ENCODE assay signal across 10 cellular contexts in genomic region chr1:44803062-44803311, GRCh38. TPM values are rescaled to one million over a fixed set of nuclear protein-coding genes. Genes with fewer than 3 reads are reported as not detected.
A peak's percentile ranks its signal among the peaks of the same experiment; 100 is the strongest.
DNase-seq lines count a peak whose midpoint lies in the region; TF ChIP-seq lines count a peak whose summit lies in the region.
"Had no signal": no experiment of that assay in that cellular context is flagged by ENCODE, and none has a peak within 500 bp of the region (broad histone marks: within the 10 kb centered on the region; RNA-seq: fewer than 3 reads in every experiment).

No MANE protein-coding gene starts in this region.

- H3K27ac Mint-ChIP-seq in Caco-2 (ENCODE audit: unreplicated experiment), result peak overlapping the region; percentile 26

- no TSS peak for BruUV-seq in Caco-2 (replicated peaks; lab: Mats Ljungman, UMichigan)

- peak overlapping the region; percentile 93 for H3K9ac ChIP-seq in skeletal muscle satellite cell (ENCODE audit: low read depth, low read length)

- H3K9me3 Mint-ChIP-seq in Caco-2 (ENCODE audit: unreplicated experiment), result no peaks in the 10 kb centered on the region

- peaks cover 26% of the 10 kb centered on the region for H3K36me3 Mint-ChIP-seq in Caco-2 (ENCODE audit: insufficient read depth, unreplicated experiment)

- peak overlapping the region; percentile 48 to 96 (median 80) for H3K27ac ChIP-seq in esophagus muscularis mucosa (replicated peaks in 1 of 4)
- H3K27ac ChIP-seq: prostate gland had no signal

- no peak for TF ChIP-seq POLR2A in esophagus muscularis mucosa (IDR thresholded peaks at IDR 0.05; ENCODE audit: low read depth)

- no peak overlapping the region for H3K4me3 Mint-ChIP-seq in Caco-2 (ENCODE audit: unreplicated experiment)

- no peak for DNase-seq in Caco-2
- DNase-seq in esophagus muscularis mucosa (ENCODE audit: extremely low spot score), result no peak
- no peak for DNase-seq in effector CD8-positive, alpha-beta T cell (lab: John Stamatoyannopoulos, UW)
- DNase-seq in glomerular visceral epithelial cell (ENCODE audit: extremely low spot score), result no peak
- no peak for DNase-seq in NOMO-1 treated with DMSO at 0.1 percent for 48 hours (lab: John Stamatoyannopoulos, UW; ENCODE audit: unreplicated experiment)
- DNase-seq: NCI-H345; stimulated activated CD8-positive, alpha-beta memory T cell treated with anti-CD3 and anti-CD28 coated beads, Interleukin-4, amount 100 ng/mL, for 48 hours had no signal

- no peaks in the 10 kb centered on the region for H3K9me3 ChIP-seq in Caco-2
- H3K9me3 ChIP-seq in esophagus muscularis mucosa, result no peaks in the 10 kb centered on the region
- H3K9me3 ChIP-seq in skeletal muscle satellite cell (replicated peaks; ENCODE audit: low read length), result no peaks in the 10 kb centered on the region
- H3K9me3 ChIP-seq: prostate gland had no signal

- CTCF ChIA-PET in Caco-2 (lab: Charles Lee), result no interaction called here

- no peaks in the 10 kb centered on the region for H3K27me3 Mint-ChIP-seq in Caco-2 (ENCODE audit: insufficient read depth, unreplicated experiment)

- H3K27me3 ChIP-seq in Caco-2 (replicated peaks; ENCODE audit: control insufficient read depth, insufficient read depth, low read length) (no peaks in the 10 kb centered on the region), esophagus muscularis mucosa (no peaks in the 10 kb centered on the region), skeletal muscle satellite cell (ENCODE audit: control insufficient read depth, insufficient read depth, low read length) (no peaks in the 10 kb centered on the region)

- intact Hi-C loops in Caco-2 (cut with micrococcal nuclease; ENCODE audit: unreplicated experiment) (no loop called here), esophagus muscularis mucosa (cut with DNase I) (no loop called here)

- H3K4me3 ChIP-seq in Caco-2 (ENCODE audit: low read depth, low read length) (no peak overlapping the region), WI38 (ENCODE audit: low read depth, low read length) (peak overlapping the region; percentile 9; the same call in 1 of the 2 replicates), esophagus muscularis mucosa (peak overlapping the region in 1 of 4 donors; percentile 92), skeletal muscle satellite cell (ENCODE audit: low read length) (peak overlapping the region; percentile 85)
- H3K4me3 ChIP-seq: prostate gland had no signal

- peak overlapping the region; percentile 97 for H3K4me2 ChIP-seq in skeletal muscle satellite cell (ENCODE audit: low read length)

- no peak for TF ChIP-seq EP300 in esophagus muscularis mucosa (IDR thresholded peaks at IDR 0.05)

- POLR2A ChIA-PET in Caco-2 (lab: Charles Lee), result no interaction called here

- TF ChIP-seq CTCF in Caco-2 (IDR thresholded peaks at IDR 0.05; ENCODE audit: insufficient read depth in 1 of 2, low read depth in 1 of 2, low read length in 1 of 2, severe bottlenecking in 1 of 2, unreplicated experiment in 1 of 2) (no peak), WI38 (IDR thresholded peaks at IDR 0.05; ENCODE audit: low read depth, low read length) (no peak), esophagus muscularis mucosa (IDR thresholded peaks at IDR 0.05) (no peak)

- H3K4me1 ChIP-seq in Caco-2 (peaks cover 22% of the 10 kb centered on the region), esophagus muscularis mucosa (peaks cover 58 to 86% (median 74%) of the 10 kb centered on the region in 4 donors), skeletal muscle satellite cell (ENCODE audit: control insufficient read depth, insufficient read depth, low read length) (peaks cover 57% of the 10 kb centered on the region)

- WGBS in esophagus muscularis mucosa, result 92% methylated on average over 9 of the region's 9 CpGs

- no peaks in the 10 kb centered on the region for H3K36me3 ChIP-seq in Caco-2 (ENCODE audit: control insufficient read depth, insufficient read depth, low read length)
- H3K36me3 ChIP-seq in esophagus muscularis mucosa, result peaks cover 9 to 47% (median 41%) of the 10 kb centered on the region in 4 donors
- H3K36me3 ChIP-seq in skeletal muscle satellite cell (ENCODE audit: insufficient read depth, low read length), result peaks cover 49% of the 10 kb centered on the region
- H3K36me3 ChIP-seq: prostate gland had no signal

- H3K4me1 Mint-ChIP-seq in Caco-2 (ENCODE audit: low read depth, unreplicated experiment), result peaks cover 18% of the 10 kb centered on the region

RNA-seq across cellular contexts. Expression of gene PLK3, which starts 2.8 kb away (rescaled TPM):
- total RNA-seq in Caco-2 (2022) (3.2 and 5.2 TPM in 2 replicates), esophagus muscularis mucosa (10 to 100 TPM in 2 of 4 donors, 1 to 10 TPM in 2; 7.9 to 46.4 (median 10.5) TPM)
- 25.1 and 31.4 TPM in 2 replicates for total RNA-seq in skeletal muscle satellite cell (2012; rRNA removed)

RNA-seq across cellular contexts. Expression of gene DYNLT4, which starts 4.2 kb away (rescaled TPM):
- total RNA-seq in Caco-2 (2022) (not detected in 2 replicates), esophagus muscularis mucosa (under 1 TPM in 1 of 4 donors, not detected in 3; 0.83 TPM)
- total RNA-seq in skeletal muscle satellite cell (2012; rRNA removed), result not detected in 2 replicates

RNA-seq across cellular contexts. Expression of gene BTBD19, which starts 5.3 kb away (rescaled TPM):
- total RNA-seq in Caco-2 (2022) (0.53 and 1.6 TPM in 2 replicates), esophagus muscularis mucosa (1 to 10 TPM; 2.7 to 6.6 (median 3.4) TPM)
- 3.5 and 3.7 TPM in 2 replicates for total RNA-seq in skeletal muscle satellite cell (2012; rRNA removed)

RNA-seq across cellular contexts. Expression of gene BEST4, which starts 15.0 kb away (rescaled TPM):
- not detected in 2 replicates for total RNA-seq in Caco-2 (2022)
- under 1 TPM in 1 of 4 donors, not detected in 3; 0.29 TPM for total RNA-seq in esophagus muscularis mucosa
- total RNA-seq in skeletal muscle satellite cell (2012; rRNA removed), result 0.25 TPM in 1 of 2 replicates, not detected in the other
- total RNA-seq: prostate gland had no signal

RNA-seq across cellular contexts. Expression of gene RPS8, which starts 27.6 kb away (rescaled TPM):
- total RNA-seq in Caco-2 (2022), result 1,451 and 1,467 TPM in 2 replicates
- 1,000 to 10,000 TPM; 1,063 to 2,408 (median 1,844) TPM for total RNA-seq in esophagus muscularis mucosa
- 1,645 and 2,137 TPM in 2 replicates for total RNA-seq in skeletal muscle satellite cell (2012; rRNA removed)
